ENCODE assay signal across 8 cellular contexts in the genomic region with DNA sequence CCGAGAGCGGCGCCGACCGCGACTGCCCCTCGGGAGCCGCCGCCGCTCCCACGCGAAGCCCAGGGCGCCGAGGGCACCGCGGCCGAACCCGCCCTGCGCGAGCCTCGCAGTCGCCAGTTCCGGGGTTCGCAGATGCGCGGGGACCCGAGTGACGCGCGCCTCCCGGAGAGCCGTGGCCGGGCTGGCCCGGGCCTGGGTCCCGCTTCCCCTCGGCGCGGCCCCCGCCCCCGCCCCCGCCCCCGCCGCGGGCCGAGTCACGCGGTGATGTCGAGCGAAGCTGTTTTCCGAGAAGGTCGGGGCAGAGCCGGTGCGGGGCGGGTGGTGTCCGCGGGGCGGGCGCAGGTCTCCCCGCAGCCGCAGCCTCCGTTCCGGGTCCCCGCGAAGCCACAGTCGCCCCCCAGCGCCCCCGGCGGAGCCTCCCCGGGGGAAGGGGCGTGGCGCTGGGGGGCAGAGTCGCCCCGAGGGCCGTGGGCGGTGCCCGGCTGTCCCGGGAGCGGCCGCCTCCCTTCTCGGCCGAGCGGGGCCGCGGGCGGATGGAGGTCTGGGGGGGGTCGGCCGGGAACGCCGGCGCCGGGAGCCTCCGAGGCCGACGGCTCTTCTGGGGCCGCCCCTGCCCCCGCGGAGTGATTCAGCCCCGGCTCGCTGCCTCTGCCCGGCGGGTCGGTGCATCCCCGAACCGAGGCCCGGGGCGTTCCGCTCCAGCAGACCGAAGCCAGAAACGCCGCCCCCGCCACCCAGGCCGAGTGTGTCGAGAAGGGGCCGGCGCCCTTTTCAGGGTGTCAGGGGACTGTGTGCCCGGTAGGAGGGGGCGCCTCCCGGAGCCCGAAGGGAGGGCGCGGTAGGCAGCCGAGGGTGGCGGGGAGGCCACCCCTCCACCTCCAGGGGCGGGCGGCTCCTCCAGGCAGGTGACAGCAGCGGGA. TPM values are rescaled to one million over a fixed set of nuclear protein-coding genes. Genes with fewer than 3 reads are reported as not detected.
DNase-seq lines count a peak whose midpoint lies in the region; ATAC-seq and TF ChIP-seq lines count a peak whose summit lies in the region.

No MANE protein-coding gene starts in this region.

- DNase-seq in BE2C: no peak
- peak; percentile 64 for DNase-seq in activated T-cell treated with anti-CD3 and anti-CD28 coated beads, Interleukin-2, amount 50 U/mL, for 1 hour
- no peak for DNase-seq in fibroblast of villous mesenchyme (ENCODE audit: low read depth)
- peak; percentile 95 for DNase-seq in osteoblast (ENCODE audit: insufficient read length, low spot score, missing footprints)
- DNase-seq in HuH-7.5 (ENCODE audit: low spot score): no peak

- H3K4me1 ChIP-seq in BE2C (peaks cover 8% of the 10 kb centered on the region; the same call in 1 of the 2 replicates), osteoblast (ENCODE audit: insufficient read depth, low read length) (peaks cover 43% of the 10 kb centered on the region)

- ATAC-seq in HG02885 (IDR thresholded peaks at IDR 0.05; ENCODE audit: poor library complexity, unreplicated experiment): peak; percentile 35
- ATAC-seq in GM18868 (IDR thresholded peaks at IDR 0.05; ENCODE audit: unreplicated experiment): no peak
- no peak for ATAC-seq in HG02763 (IDR thresholded peaks at IDR 0.05; ENCODE audit: unreplicated experiment)

- H3K27ac ChIP-seq in osteoblast (ENCODE audit: low read depth, low read length): peak overlapping the region; percentile 97

- peaks cover 45% of the 10 kb centered on the region for H4K20me1 ChIP-seq in osteoblast (ENCODE audit: insufficient read depth, low read length)

- H3K27me3 ChIP-seq in BE2C (peaks cover 30% of the 10 kb centered on the region), osteoblast (ENCODE audit: insufficient read depth, low read length) (peaks cover 7% of the 10 kb centered on the region)

- H3K4me2 ChIP-seq in osteoblast (ENCODE audit: insufficient read depth, low read length): peak overlapping the region; percentile 80

- H3K9me3 ChIP-seq in BE2C: no peaks in the 10 kb centered on the region
- no peaks in the 10 kb centered on the region for H3K9me3 ChIP-seq in osteoblast (ENCODE audit: low read depth, low read length)

- peaks cover 51% of the 10 kb centered on the region for H3K79me2 ChIP-seq in osteoblast (ENCODE audit: insufficient read depth, low read length)

- H2AFZ ChIP-seq in osteoblast (ENCODE audit: low read length): no peak overlapping the region

- TF ChIP-seq CTCF in BE2C (IDR thresholded peaks at IDR 0.05; ENCODE audit: low read depth, low read length) (no peak), fibroblast of villous mesenchyme (IDR thresholded peaks at IDR 0.05; ENCODE audit: insufficient read depth, low read depth, low read length) (no peak), osteoblast (IDR thresholded peaks at IDR 0.05; ENCODE audit: extremely low read depth, low read depth, low read length) (no peak)

- H3K4me3 ChIP-seq in BE2C (ENCODE audit: low read depth, low read length) (peak overlapping the region; percentile 14), fibroblast of villous mesenchyme (ENCODE audit: low read depth, low read length) (peak overlapping the region; percentile 70), osteoblast (ENCODE audit: insufficient read depth, low read length) (peak overlapping the region; percentile 82)

- H3K36me3 ChIP-seq in BE2C (no peaks in the 10 kb centered on the region), osteoblast (ENCODE audit: insufficient read depth, low read length) (peaks cover 31% of the 10 kb centered on the region)

RNA-seq across cellular contexts. Expression of a gene that starts 1.5 kb away (rescaled TPM):
- 25.8 TPM for polyA plus RNA-seq in BE2C (2012; ENCODE audit: insufficient read depth, insufficient read length, low read depth)
- total RNA-seq in fibroblast of villous mesenchyme (47.1 and 59.9 TPM in 2 replicates), osteoblast (137 and 140 TPM in 2 replicates)

Comparison
In these comparisons a context has a peak if more than half of its experiments do, and no peak if none do; other contexts are left out.
1. DNase-seq: peak in activated T-cell treated with anti-CD3 and anti-CD28 coated beads, Interleukin-2, amount 50 U/mL, for 1 hour (single experiment) and osteoblast (single experiment); none in BE2C (single experiment), fibroblast of villous mesenchyme (single experiment) and HuH-7.5 (single experiment).
2. H3K4me3 ChIP-seq: peak in every context shown above with its lines; median percentile 82 in osteoblast; 70 in fibroblast of villous mesenchyme; 14 in BE2C.